8 cellular contexts compared by ENCODE assay signal in genomic region chr1:7784492-7785071, GRCh38. TPM values are rescaled to one million over a fixed set of nuclear protein-coding genes. Genes with fewer than 3 reads are reported as not detected.
DNase-seq lines count a peak whose midpoint lies in the region; ATAC-seq and TF ChIP-seq lines count a peak whose summit lies in the region.

No MANE protein-coding gene starts in this region.

- no peak for DNase-seq in activated naive CD4-positive, alpha-beta T cell treated with anti-CD3 and anti-CD28 coated beads for 36 hours
- no peak for DNase-seq in activated naive CD4-positive, alpha-beta T cell treated with anti-CD3 and anti-CD28 coated beads, Interleukin-2, amount 50 U/mL, for 16 hours
- DNase-seq in chondrocyte (ENCODE audit: low spot score) (no peak), medulla oblongata (ENCODE audit: extremely low spot score) (peak; percentile 45), upper lobe of left lung (peak in 1 of 2 donors; percentile 84)
- DNase-seq in activated naive CD4-positive, alpha-beta T cell treated with Interleukin-2 at 50 U/mL for 16 hours, result no peak

- H3K4me3 Mint-ChIP-seq in activated naive CD4-positive, alpha-beta T cell treated with anti-CD3 and anti-CD28 coated beads for 36 hours, result peak overlapping the region; percentile 41
- peak overlapping the region; percentile 22 for H3K4me3 Mint-ChIP-seq in chondrocyte (ENCODE audit: unreplicated experiment)

- no peaks in the 10 kb centered on the region for H3K9me3 Mint-ChIP-seq in activated naive CD4-positive, alpha-beta T cell treated with anti-CD3 and anti-CD28 coated beads for 36 hours
- no peaks in the 10 kb centered on the region for H3K9me3 Mint-ChIP-seq in chondrocyte (ENCODE audit: low read depth)

- H3K27ac ChIP-seq in upper lobe of left lung, result peak overlapping the region; percentile 86 to 94 (median 90)

- intact Hi-C loops in activated naive CD4-positive, alpha-beta T cell treated with anti-CD3 and anti-CD28 coated beads for 36 hours (cut with micrococcal nuclease), result loop anchor here (5.0 to 10.0 kb wide), 3 partner anchors 120 to 1030 kb away; partner anchors contain the start of genes PARK7 and RERE

- H3K27ac Mint-ChIP-seq in activated naive CD4-positive, alpha-beta T cell treated with anti-CD3 and anti-CD28 coated beads for 36 hours, result no peak overlapping the region
- no peak overlapping the region for H3K27ac Mint-ChIP-seq in chondrocyte (ENCODE audit: unreplicated experiment)

- H3K4me3 ChIP-seq in upper lobe of left lung, result peak overlapping the region; percentile 50 to 69 (median 68)

- peaks cover 9% of the 10 kb centered on the region for H3K36me3 Mint-ChIP-seq in activated naive CD4-positive, alpha-beta T cell treated with anti-CD3 and anti-CD28 coated beads for 36 hours (ENCODE audit: low read depth)
- peaks cover 4% of the 10 kb centered on the region for H3K36me3 Mint-ChIP-seq in chondrocyte (ENCODE audit: low read depth)

- no peaks in the 10 kb centered on the region for H3K9me3 ChIP-seq in upper lobe of left lung

- WGBS in upper lobe of left lung, 2 donors, result 46 to 56% methylated on average over 34 to 49 of the region's 52 CpGs

- CTCF ChIA-PET in activated naive CD4-positive, alpha-beta T cell treated with anti-CD3 and anti-CD28 coated beads for 36 hours (lab: Charles Lee), result no interaction called here

- H3K4me1 ChIP-seq in upper lobe of left lung, result peaks cover 36 to 52% (median 39%) of the 10 kb centered on the region in 4 donors

- H3K27me3 Mint-ChIP-seq in activated naive CD4-positive, alpha-beta T cell treated with anti-CD3 and anti-CD28 coated beads for 36 hours (ENCODE audit: low read depth), result no peaks in the 10 kb centered on the region
- H3K27me3 Mint-ChIP-seq in chondrocyte (ENCODE audit: low read depth), result no peaks in the 10 kb centered on the region

- no peak for TF ChIP-seq EP300 in upper lobe of left lung (IDR thresholded peaks at IDR 0.05)

- no peaks in the 10 kb centered on the region for H3K27me3 ChIP-seq in upper lobe of left lung

- peaks cover 22% of the 10 kb centered on the region for H3K4me1 Mint-ChIP-seq in activated naive CD4-positive, alpha-beta T cell treated with anti-CD3 and anti-CD28 coated beads for 36 hours (ENCODE audit: low read depth)
- H3K4me1 Mint-ChIP-seq in chondrocyte (ENCODE audit: low read depth), result peaks cover 12% of the 10 kb centered on the region

- TF ChIP-seq CTCF in chondrocyte (IDR thresholded peaks at IDR 0.05) (no peak), upper lobe of left lung (IDR thresholded peaks at IDR 0.05) (no peak)

- TF ChIP-seq POLR2A in upper lobe of left lung (IDR thresholded peaks at IDR 0.05), result no peak

- peaks cover 0 to 32% (median 16%) of the 10 kb centered on the region in 4 donors for H3K36me3 ChIP-seq in upper lobe of left lung

- ATAC-seq in upper lobe of left lung (ENCODE audit: low FRiP score in 2 of 2) (no peak), GM18868 (IDR thresholded peaks at IDR 0.05; ENCODE audit: unreplicated experiment) (no peak), GM21619 (IDR thresholded peaks at IDR 0.05; ENCODE audit: unreplicated experiment) (no peak)

RNA-seq across cellular contexts. Expression of gene PER3, which starts 0.5 kb away (rescaled TPM):
- 1 to 10 TPM; 2.9 to 3.1 TPM for total RNA-seq in activated naive CD4-positive, alpha-beta T cell treated with anti-CD3 and anti-CD28 coated beads for 36 hours
- total RNA-seq in chondrocyte (4.1 to 6.0 TPM (median 4.2 TPM) in 3 replicates), upper lobe of left lung (10 to 100 TPM; 20.1 to 43.0 (median 26.9) TPM)

RNA-seq across cellular contexts. Expression of gene VAMP3, which starts 13.5 kb away (rescaled TPM):
- 10 to 100 TPM; 16.7 to 19.4 TPM for total RNA-seq in activated naive CD4-positive, alpha-beta T cell treated with anti-CD3 and anti-CD28 coated beads for 36 hours
- total RNA-seq in chondrocyte, result 103 to 111 TPM (median 110 TPM) in 3 replicates
- 100 to 1,000 TPM in 3 of 6 donors, 10 to 100 TPM in 3; 41.9 to 134 (median 114) TPM for total RNA-seq in upper lobe of left lung
